9 cellular contexts compared by ENCODE assay signal in the genomic region with DNA sequence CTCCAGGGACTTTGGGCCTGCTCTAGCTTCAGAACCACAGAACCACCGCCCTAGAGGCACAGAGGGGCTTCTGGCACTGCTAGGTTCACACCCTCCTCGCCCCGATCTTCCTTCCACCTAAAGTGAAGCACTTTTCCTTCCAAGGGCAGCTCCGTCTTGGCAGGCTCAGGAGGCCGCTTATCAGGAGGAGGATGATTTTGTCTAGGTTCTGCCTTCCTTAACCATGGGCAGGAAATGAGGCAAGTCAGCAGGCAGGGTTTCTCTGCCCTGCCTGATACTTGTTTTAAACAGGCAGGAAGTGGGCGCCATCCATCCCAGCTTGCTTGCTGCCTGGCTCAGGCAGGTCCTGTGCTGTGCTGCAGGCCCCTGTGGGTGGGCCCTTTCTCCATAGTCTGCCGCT. TPM values are rescaled to one million over a fixed set of nuclear protein-coding genes. Genes with fewer than 3 reads are reported as not detected.
DNase-seq lines count a peak whose midpoint lies in the region; ATAC-seq and TF ChIP-seq lines count a peak whose summit lies in the region.
"Had no signal": no experiment of that assay in that cellular context is flagged by ENCODE, and none has a peak within 500 bp of the region (broad histone marks: within the 10 kb centered on the region; RNA-seq: fewer than 3 reads in every experiment).

No MANE protein-coding gene starts in this region.

- ATAC-seq in GM21825 (IDR thresholded peaks at IDR 0.05; ENCODE audit: unreplicated experiment) (peak; percentile 51), HG02642 (IDR thresholded peaks at IDR 0.05; ENCODE audit: poor library complexity, unreplicated experiment) (no peak)

- H3K4me3 Mint-ChIP-seq in T-helper 2 cell treated with Interferon-gamma antibody and Interleukin-4, amounts not matched to agents 5 μg/mL and 100 μg/mL, for 36 hours: peak overlapping the region; percentile 64
- peak overlapping the region; percentile 37 for H3K4me3 Mint-ChIP-seq in activated naive CD8-positive, alpha-beta T cell treated with anti-CD3 and anti-CD28 coated beads for 36 hours

- H3K36me3 Mint-ChIP-seq in T-helper 2 cell treated with Interferon-gamma antibody and Interleukin-4, amounts not matched to agents 5 μg/mL and 100 μg/mL, for 36 hours (ENCODE audit: low read depth): peaks cover 30% of the 10 kb centered on the region
- H3K36me3 Mint-ChIP-seq in activated naive CD8-positive, alpha-beta T cell treated with anti-CD3 and anti-CD28 coated beads for 36 hours: peaks cover 9% of the 10 kb centered on the region

- no peaks in the 10 kb centered on the region for H3K27me3 Mint-ChIP-seq in T-helper 2 cell treated with Interferon-gamma antibody and Interleukin-4, amounts not matched to agents 5 μg/mL and 100 μg/mL, for 36 hours (ENCODE audit: low read depth)
- H3K27me3 Mint-ChIP-seq in activated naive CD8-positive, alpha-beta T cell treated with anti-CD3 and anti-CD28 coated beads for 36 hours: no peaks in the 10 kb centered on the region

- CTCF ChIA-PET in A673 (lab: Charles Lee): no interaction called here

- peak overlapping the region; percentile 96 for H3K27ac Mint-ChIP-seq in T-helper 2 cell treated with Interferon-gamma antibody and Interleukin-4, amounts not matched to agents 5 μg/mL and 100 μg/mL, for 36 hours
- H3K27ac Mint-ChIP-seq in activated naive CD8-positive, alpha-beta T cell treated with anti-CD3 and anti-CD28 coated beads for 36 hours: peak overlapping the region; percentile 92

- no peak overlapping the region for H3K4me3 ChIP-seq in A673 (ENCODE audit: low read depth, low read length, poor library complexity, severe bottlenecking)
- H3K4me3 ChIP-seq: esophagus squamous epithelium had no signal

- intact Hi-C loops in A673 (cut with micrococcal nuclease; ENCODE audit: unreplicated experiment): no loop called here

- no peaks in the 10 kb centered on the region for H3K27me3 ChIP-seq in A673 (replicated peaks; ENCODE audit: insufficient read depth, low read depth, low read length, poor library complexity)
- H3K27me3 ChIP-seq: esophagus squamous epithelium had no signal

- no peaks in the 10 kb centered on the region for H3K9me3 Mint-ChIP-seq in T-helper 2 cell treated with Interferon-gamma antibody and Interleukin-4, amounts not matched to agents 5 μg/mL and 100 μg/mL, for 36 hours
- H3K9me3 Mint-ChIP-seq in activated naive CD8-positive, alpha-beta T cell treated with anti-CD3 and anti-CD28 coated beads for 36 hours: no peaks in the 10 kb centered on the region

- H3K27ac ChIP-seq in A673 (ENCODE audit: low read depth, low read length, poor library complexity, severe bottlenecking): no peak overlapping the region

- H3K4me1 ChIP-seq in A673 (ENCODE audit: insufficient read depth, low read length, poor library complexity, severe bottlenecking): no peaks in the 10 kb centered on the region

- H3K9me3 ChIP-seq in A673 (ENCODE audit: low read depth, low read length, poor library complexity, severe bottlenecking): no peaks in the 10 kb centered on the region
- H3K9me3 ChIP-seq: esophagus squamous epithelium had no signal

- H3K4me1 Mint-ChIP-seq in T-helper 2 cell treated with Interferon-gamma antibody and Interleukin-4, amounts not matched to agents 5 μg/mL and 100 μg/mL, for 36 hours (ENCODE audit: low read depth): peaks cover 61% of the 10 kb centered on the region
- H3K4me1 Mint-ChIP-seq in activated naive CD8-positive, alpha-beta T cell treated with anti-CD3 and anti-CD28 coated beads for 36 hours: peaks cover 68% of the 10 kb centered on the region

- no peak for TF ChIP-seq CTCF in A673 (conservative IDR thresholded peaks at IDR 0.05; ENCODE audit: low read depth, low read length)

- H3K36me3 ChIP-seq in A673 (ENCODE audit: insufficient read depth, low read length, poor library complexity, severe bottlenecking): no peaks in the 10 kb centered on the region

- DNase-seq in T-helper 2 cell treated with Interferon-gamma antibody and Interleukin-4, amounts not matched to agents 5 μg/mL and 100 μg/mL, for 36 hours (ENCODE audit: low spot score): peak; percentile 53
- DNase-seq in activated naive CD8-positive, alpha-beta T cell treated with anti-CD3 and anti-CD28 coated beads for 36 hours: peak; percentile 61
- DNase-seq in stimulated activated CD8-positive, alpha-beta memory T cell treated with anti-CD3 and anti-CD28 coated beads, Interleukin-12 subunit alpha, Interleukin-12 subunit beta, amount 100 ng/mL, for 4 hours (ENCODE audit: low read depth): peak; percentile 21
- DNase-seq in NCI-H69 (lab: John Stamatoyannopoulos, UW) (no peak), A673 (ENCODE audit: low spot score) (no peak), occipital lobe (lab: John Stamatoyannopoulos, UW) (no peak)
- DNase-seq: esophagus squamous epithelium had no signal

- POLR2A ChIA-PET in A673 (lab: Charles Lee; ENCODE audit: low non-redundant PET): no interaction called here

- BruUV-seq in A673 (replicated peaks; lab: Mats Ljungman, UMichigan): no TSS peak

RNA-seq across cellular contexts. Expression of gene ATP6V0E2, which starts 8.3 kb away (rescaled TPM):
- total RNA-seq in activated naive CD8-positive, alpha-beta T cell treated with anti-CD3 and anti-CD28 coated beads for 36 hours: 10 to 100 TPM; 59.2 to 64.0 TPM
- 50.1 and 51.9 TPM in 2 replicates for total RNA-seq in A673 (2021)
- 112 TPM for total RNA-seq in occipital lobe

RNA-seq across cellular contexts. Expression of gene ZNF862, which starts 27.3 kb away (rescaled TPM):
- 1 to 10 TPM; 5.9 to 7.0 TPM for total RNA-seq in activated naive CD8-positive, alpha-beta T cell treated with anti-CD3 and anti-CD28 coated beads for 36 hours
- 5.7 and 8.3 TPM in 2 replicates for total RNA-seq in A673 (2021)
- total RNA-seq in occipital lobe: 10.0 TPM

Comparison
In these comparisons a context has a peak if more than half of its experiments do, and no peak if none do; other contexts are left out.
1. DNase-seq: peak in T-helper 2 cell treated with Interferon-gamma antibody and Interleukin-4, amounts not matched to agents 5 μg/mL and 100 μg/mL, for 36 hours (single experiment), activated naive CD8-positive, alpha-beta T cell treated with anti-CD3 and anti-CD28 coated beads for 36 hours (single experiment) and stimulated activated CD8-positive, alpha-beta memory T cell treated with anti-CD3 and anti-CD28 coated beads, Interleukin-12 subunit alpha, Interleukin-12 subunit beta, amount 100 ng/mL, for 4 hours (single experiment); none in NCI-H69 (single experiment), A673 (single experiment) and occipital lobe (single experiment).